In the genomic region with DNA sequence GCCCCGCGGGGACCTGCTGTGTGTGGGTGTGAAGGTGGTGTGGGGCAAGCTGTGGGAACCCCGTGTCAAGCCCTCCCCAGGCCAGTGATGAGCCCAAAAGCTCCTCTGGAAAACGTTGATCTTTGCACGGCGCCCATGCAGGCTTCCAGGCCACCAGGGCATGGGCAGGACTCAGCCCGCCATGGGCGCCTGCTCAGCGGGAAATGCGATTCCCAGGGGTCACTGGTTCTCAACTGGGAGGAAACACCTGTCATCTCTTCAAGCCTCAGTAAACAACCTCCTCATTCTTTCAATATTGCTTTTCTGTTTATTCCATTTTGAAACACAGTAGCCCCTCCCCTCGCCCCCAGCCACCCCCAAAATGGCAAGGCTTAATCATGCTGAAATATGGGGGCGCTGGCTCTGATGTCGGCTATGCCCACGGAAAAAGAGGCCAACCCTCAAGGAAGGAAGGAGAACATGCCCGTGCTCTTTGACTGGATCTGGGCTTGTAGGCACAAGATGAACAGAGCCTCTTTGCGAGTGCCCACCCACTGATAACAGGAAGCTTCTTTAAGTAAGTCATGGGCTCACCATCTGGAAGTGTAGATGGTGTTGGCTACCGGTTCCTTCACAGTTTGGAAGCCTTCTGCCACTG, we compare ENCODE assay signal across 8 cellular contexts.
DNase-seq lines count a peak whose midpoint lies in the region; ATAC-seq lines count a peak whose summit lies in the region.

No MANE protein-coding gene starts in this region.

- ATAC-seq in GM18499 (IDR thresholded peaks at IDR 0.05; ENCODE audit: insufficient read depth, unreplicated experiment) (peak; percentile 39), GM21576 (IDR thresholded peaks at IDR 0.05; ENCODE audit: unreplicated experiment) (peak; percentile 49)

- DNase-seq in germinal center (ENCODE audit: low spot score) (peak; percentile 85), DMS79 (lab: John Stamatoyannopoulos, UW) (no peak), NCI-H2227 treated with DMSO at 0.1 percent for 48 hours (lab: John Stamatoyannopoulos, UW) (no peak), T1000 (lab: John Stamatoyannopoulos, UW) (no peak), hepatic stellate cell (ENCODE audit: low spot score) (no peak)

- H3K36me3 ChIP-seq in KOPT-K1 (ENCODE audit: insufficient read depth, low read length), result no peaks in the 10 kb centered on the region

- H3K27ac ChIP-seq in KOPT-K1 (ENCODE audit: low read depth, low read length, poor library complexity, severe bottlenecking), result peak overlapping the region; percentile 97

- no peaks in the 10 kb centered on the region for H3K9me3 ChIP-seq in KOPT-K1 (ENCODE audit: insufficient read depth, low read length, poor library complexity, severe bottlenecking)
